In the genomic region with DNA sequence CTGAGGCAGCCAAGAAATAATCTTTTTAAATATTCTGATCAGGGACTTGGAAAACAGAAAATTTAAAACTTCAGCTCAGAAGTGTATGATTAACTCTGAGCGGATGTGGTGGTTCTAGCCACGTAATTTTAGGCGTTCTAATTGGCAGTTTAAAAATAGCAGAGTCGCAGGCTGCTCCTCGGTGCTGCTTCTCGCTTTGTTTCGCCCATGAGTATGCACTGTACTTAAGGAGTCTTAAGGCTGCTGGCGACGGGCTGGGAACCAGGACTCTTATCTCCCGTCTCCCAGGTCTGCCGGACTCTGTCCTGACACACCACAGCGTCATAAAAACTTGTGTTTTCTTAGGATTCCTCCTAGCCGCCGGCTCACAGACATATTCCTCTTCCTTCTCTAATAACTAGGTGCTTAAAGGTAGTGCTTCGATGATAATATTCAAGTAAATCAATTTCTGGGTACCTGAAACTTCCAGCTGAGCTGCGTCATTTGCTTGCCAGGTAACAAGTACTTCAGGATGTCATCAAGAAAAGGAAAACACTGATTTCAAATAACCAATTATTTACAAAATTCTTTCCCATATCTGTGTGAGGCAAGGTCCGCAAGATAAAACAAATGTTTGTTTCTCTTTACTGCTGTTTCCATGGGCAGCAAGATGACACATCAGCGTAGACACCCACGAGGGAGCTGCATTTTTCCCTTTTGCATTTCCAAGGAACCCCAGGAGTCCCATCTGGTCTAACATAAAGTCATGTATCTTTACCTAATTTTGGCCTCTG, we compare ENCODE assay signal across 8 cellular contexts.
DNase-seq lines count a peak whose midpoint lies in the region; ATAC-seq lines count a peak whose summit lies in the region.

No MANE protein-coding gene starts in this region.

- H3K27ac Mint-ChIP-seq in dendritic cell treated with granulocyte-macrophage colony-stimulating factor and Interleukin-4, amounts not matched to agents 40 ng/mL and 50 ng/mL, for 4 days, result peak overlapping the region; percentile 60

- peaks cover 5% of the 10 kb centered on the region for H3K9me3 Mint-ChIP-seq in dendritic cell treated with granulocyte-macrophage colony-stimulating factor and Interleukin-4, amounts not matched to agents 40 ng/mL and 50 ng/mL, for 4 days

- H3K36me3 ChIP-seq in SJCRH30 (no peaks in the 10 kb centered on the region), mucosa of stomach (ENCODE audit: control insufficient read depth, insufficient read depth, low read length) (no peaks in the 10 kb centered on the region)

- peak overlapping the region; percentile 9 for H3K4me3 ChIP-seq in SJCRH30
- H3K4me3 ChIP-seq in mucosa of stomach (ENCODE audit: low read length), result peak overlapping the region; percentile 22

- H3K9ac ChIP-seq in mucosa of stomach (ENCODE audit: low read length), result peak overlapping the region; percentile 63

- peak overlapping the region; percentile 9 for H3K4me3 Mint-ChIP-seq in dendritic cell treated with granulocyte-macrophage colony-stimulating factor and Interleukin-4, amounts not matched to agents 40 ng/mL and 50 ng/mL, for 4 days

- intact Hi-C loops in dendritic cell treated with granulocyte-macrophage colony-stimulating factor and Interleukin-4, amounts not matched to agents 40 ng/mL and 50 ng/mL, for 4 days (cut with micrococcal nuclease), result no loop called here

- peaks cover 26% of the 10 kb centered on the region for H3K4me1 Mint-ChIP-seq in dendritic cell treated with granulocyte-macrophage colony-stimulating factor and Interleukin-4, amounts not matched to agents 40 ng/mL and 50 ng/mL, for 4 days (ENCODE audit: low read depth)

- DNase-seq in activated naive CD4-positive, alpha-beta T cell treated with Interleukin-2 at 50 U/mL for 16 hours, result peak; percentile 24
- no peak for DNase-seq in activated naive CD4-positive, alpha-beta T cell (lab: John Stamatoyannopoulos, UW)
- DNase-seq in SJCRH30 (no peak), DMS 273 (lab: John Stamatoyannopoulos, UW; ENCODE audit: unreplicated experiment) (no peak), SHP77 (lab: John Stamatoyannopoulos, UW) (no peak)

- no peak overlapping the region for H3K27ac ChIP-seq in SJCRH30

- H3K4me1 ChIP-seq in SJCRH30, result no peaks in the 10 kb centered on the region; the same call in 1 of the 2 replicates
- peaks cover 22% of the 10 kb centered on the region for H3K4me1 ChIP-seq in mucosa of stomach (ENCODE audit: control insufficient read depth, insufficient read depth, low read length)

- H3K27me3 Mint-ChIP-seq in dendritic cell treated with granulocyte-macrophage colony-stimulating factor and Interleukin-4, amounts not matched to agents 40 ng/mL and 50 ng/mL, for 4 days, result peaks cover 2% of the 10 kb centered on the region

- H3K36me3 Mint-ChIP-seq in dendritic cell treated with granulocyte-macrophage colony-stimulating factor and Interleukin-4, amounts not matched to agents 40 ng/mL and 50 ng/mL, for 4 days (ENCODE audit: low read depth), result no peaks in the 10 kb centered on the region

- H3K9me3 ChIP-seq in SJCRH30 (replicated peaks) (no peaks in the 10 kb centered on the region), mucosa of stomach (ENCODE audit: control insufficient read depth, low read length) (no peaks in the 10 kb centered on the region)

- H3K27me3 ChIP-seq in SJCRH30 (no peaks in the 10 kb centered on the region), mucosa of stomach (ENCODE audit: control insufficient read depth, insufficient read depth, low read length) (no peaks in the 10 kb centered on the region)

- ATAC-seq in HG03025 (IDR thresholded peaks at IDR 0.05; ENCODE audit: low FRiP score, unreplicated experiment), result peak; percentile 70
